Comparison of ENCODE assay signal across 35 cellular contexts in genomic region chr10:8344756-8345155, GRCh38.
"Had no signal": no experiment of that assay in that cellular context is flagged by ENCODE, and none has a peak within 500 bp of the region (broad histone marks: within the 10 kb centered on the region; RNA-seq: fewer than 3 reads in every experiment).

No MANE protein-coding gene starts in this region.

- H3K36me3 ChIP-seq: MG63 had no signal

- H3K4me3 ChIP-seq: MG63 had no signal

- H3K27me3 ChIP-seq: MG63 had no signal

- H3K9me3 ChIP-seq: MG63 had no signal

- DNase-seq: Kasumi-1, MG63, MM.1S, MV-4-11, NCI-H1048, NCI-H1092, NCI-H1092 treated with DMSO at 0.1 percent for 48 hours, NCI-H1105, NCI-H1105 treated with DMSO at 0.1 percent for 48 hours, NCI-H1417, NCI-H1417 treated with DMSO at 0.1 percent for 48 hours, NCI-H1436, NCI-H1436 treated with DMSO at 0.1 percent for 48 hours, NCI-H146, NCI-H1694, NCI-H1694 treated with DMSO at 0.1 percent for 48 hours, NCI-H187, NCI-H187 treated with DMSO at 0.1 percent for 48 hours, NCI-H1930, NCI-H2029, NCI-H2029 treated with DMSO at 0.1 percent for 48 hours, NCI-H2081, NCI-H2081 treated with DMSO at 0.1 percent for 48 hours, NCI-H2107, NCI-H2171, NCI-H2171 treated with DMSO at 0.1 percent for 48 hours, NCI-H2227 treated with DMSO at 0.1 percent for 48 hours, NCI-H226, NCI-H345, NCI-H446, NCI-H446 treated with DMSO at 0.1 percent for 48 hours, NCI-H510A, NCI-H510A treated with DMSO at 0.1 percent for 48 hours, NCI-H524, NCI-H524 treated with DMSO at 0.1 percent for 48 hours had no signal
